Comparison of ENCODE assay signal across 10 cellular contexts in genomic region chr17:47620503-47621245, GRCh38. TPM values are rescaled to one million over a fixed set of nuclear protein-coding genes. Genes with fewer than 3 reads are reported as not detected.
DNase-seq lines count a peak whose midpoint lies in the region; ATAC-seq, FAIRE-seq and TF ChIP-seq lines count a peak whose summit lies in the region.
"Had no signal": no experiment of that assay in that cellular context is flagged by ENCODE, and none has a peak within 500 bp of the region (broad histone marks: within the 10 kb centered on the region; RNA-seq: fewer than 3 reads in every experiment).

No MANE protein-coding gene starts in this region.

- peaks cover 19% of the 10 kb centered on the region for H3K79me2 ChIP-seq in GM23248 (ENCODE audit: insufficient read depth)

- peak overlapping the region; percentile 93 for H3K27ac ChIP-seq in GM23248
- H3K27ac ChIP-seq in sigmoid colon = peak overlapping the region; percentile 63 to 79 (median 74)

- no peaks in the 10 kb centered on the region for H4K20me1 ChIP-seq in GM23248 (ENCODE audit: insufficient read depth)

- H3K9me2 ChIP-seq in GM23248 (ENCODE audit: insufficient read depth) = no peaks in the 10 kb centered on the region

- peak overlapping the region; percentile 51 for H3K4me3 ChIP-seq in GM23248
- H3K4me3 ChIP-seq in sigmoid colon = no peak overlapping the region
- H3K4me3 ChIP-seq: MG63, stomach had no signal

- intact Hi-C loops in sigmoid colon (cut with DNase I) = no loop called here

- H3F3A ChIP-seq in GM23248 (ENCODE audit: insufficient read depth) = peaks cover 55% of the 10 kb centered on the region

- H3K27me3 ChIP-seq in GM23248 (replicated peaks; ENCODE audit: insufficient read depth) (no peaks in the 10 kb centered on the region), sigmoid colon (no peaks in the 10 kb centered on the region)
- H3K27me3 ChIP-seq: MG63, stomach had no signal

- H3K9me3 ChIP-seq in GM23248 (ENCODE audit: low read depth) (no peaks in the 10 kb centered on the region), sigmoid colon (no peaks in the 10 kb centered on the region)
- H3K9me3 ChIP-seq: MG63, stomach had no signal

- no peak for FAIRE-seq in H54 (lab: Jason Lieb, UNC)

- H3K9ac ChIP-seq in GM23248 = peak overlapping the region; percentile 69

- peak overlapping the region; percentile 33 for H3K27ac Mint-ChIP-seq in endothelial cell (ENCODE audit: unreplicated experiment)

- no peak overlapping the region for H2AFZ ChIP-seq in GM23248

- no peak for ATAC-seq in GM19455 (IDR thresholded peaks at IDR 0.05; ENCODE audit: unreplicated experiment)

- TF ChIP-seq CTCF in endothelial cell (IDR thresholded peaks at IDR 0.05; ENCODE audit: unreplicated experiment) (no peak), sigmoid colon (IDR thresholded peaks at IDR 0.05) (no peak)

- in situ Hi-C loops in GM23248 (cut with MboI) = no loop called here

- H3K4me2 ChIP-seq in GM23248 (ENCODE audit: unreplicated experiment) = peak overlapping the region; percentile 70

- no peaks in the 10 kb centered on the region for H3K27me3 Mint-ChIP-seq in endothelial cell (ENCODE audit: unreplicated experiment)

- H3K4me1 ChIP-seq in GM23248 (ENCODE audit: insufficient read depth) (peaks cover 36% of the 10 kb centered on the region), sigmoid colon (peaks cover 0 to 51% (median 33%) of the 10 kb centered on the region in 4 donors)

- H3K36me3 ChIP-seq in GM23248 (ENCODE audit: low read depth) = peaks cover 31% of the 10 kb centered on the region
- H3K36me3 ChIP-seq in sigmoid colon = peaks cover 0 to 59% (median 18%) of the 10 kb centered on the region in 4 donors

- no peaks in the 10 kb centered on the region for H3K4me1 Mint-ChIP-seq in endothelial cell (ENCODE audit: unreplicated experiment)

- 73 to 87% methylated on average over 3 of the region's 3 CpGs for WGBS in GM23248 (ENCODE audit: low coverage in 1 of 2, low lambda C conversion rate in 2 of 2, missing lambda C conversion rate in 2 of 2), 2 experiments
- WGBS in sigmoid colon, 2 donors = 83 to 85% methylated on average over 3 of the region's 3 CpGs

- no peak for TF ChIP-seq EP300 in sigmoid colon (IDR thresholded peaks at IDR 0.05)

- H3K9me3 Mint-ChIP-seq in endothelial cell (ENCODE audit: unreplicated experiment) = no peaks in the 10 kb centered on the region

- TF ChIP-seq POLR2A in sigmoid colon (IDR thresholded peaks at IDR 0.05) (no peak), H54 (IDR thresholded peaks at IDR 0.05; ENCODE audit: low read depth, low read length) (no peak)

- DNase-seq in GM23248 (no peak), NCI-H748 treated with DMSO at 0.1 percent for 48 hours (lab: John Stamatoyannopoulos, UW) (peak; percentile 51), endothelial cell (ENCODE audit: low spot score) (no peak), sigmoid colon (no peak), H54 (ENCODE audit: insufficient read length, low spot score) (no peak), NCI-H2107 (lab: John Stamatoyannopoulos, UW) (no peak)
- DNase-seq: effector CD8-positive, alpha-beta T cell; MG63; stomach had no signal

- H3K4me3 Mint-ChIP-seq in endothelial cell (ENCODE audit: unreplicated experiment) = no peak overlapping the region

- peaks cover 26% of the 10 kb centered on the region for H3K36me3 Mint-ChIP-seq in endothelial cell (ENCODE audit: low read depth, unreplicated experiment)

RNA-seq across cellular contexts. Expression of gene KPNB1, which starts 29.0 kb away (rescaled TPM):
- 421 and 423 TPM in 2 replicates for total RNA-seq in GM23248 (2014; rRNA removed; shearing (Covaris generic))
- polyA plus RNA-seq in GM23248 (2016; fragmentation: Nextera tagmentation; extraction: Ambion mirVana) (54.5 and 59.5 TPM in 2 replicates), sigmoid colon (100 to 1,000 TPM in 1 of 3 donors, 10 to 100 TPM in 2; 23.4 to 103 (median 39.1) TPM)
- total RNA-seq in endothelial cell (ENCODE audit: unreplicated experiment) (376 TPM), sigmoid colon (100 to 1,000 TPM; 185 to 268 (median 214) TPM)
